Comparison of ENCODE assay signal across 12 cellular contexts in genomic region chr11:9210922-9211320, GRCh38. TPM values are rescaled to one million over a fixed set of nuclear protein-coding genes. Genes with fewer than 3 reads are reported as not detected.
DNase-seq lines count a peak whose midpoint lies in the region; ATAC-seq and TF ChIP-seq lines count a peak whose summit lies in the region.
"Had no signal": no experiment of that assay in that cellular context is flagged by ENCODE, and none has a peak within 500 bp of the region (broad histone marks: within the 10 kb centered on the region; RNA-seq: fewer than 3 reads in every experiment).

No MANE protein-coding gene starts in this region.

- no peaks in the 10 kb centered on the region for H3K9me3 ChIP-seq in MG63
- H3K9me3 ChIP-seq: tibial nerve had no signal

- ATAC-seq in activated CD4-positive, CD25-positive, alpha-beta regulatory T cell treated with anti-CD3 and anti-CD28 coated beads, Interleukin-2, amount 50 U/mL, for 24 hours: peak; percentile 22 to 44
- peak; percentile 54 for ATAC-seq in HG02610 (IDR thresholded peaks at IDR 0.05; ENCODE audit: unreplicated experiment)
- no peak for ATAC-seq in activated B cell treated with CpG ODN at 0.5 μM for 24 hours (ENCODE audit: low read depth)
- peak; percentile 41 to 45 for ATAC-seq in naive B cell (ENCODE audit: low read depth in 2 of 2)

- no peak overlapping the region for H3K4me3 Mint-ChIP-seq in activated B cell treated with CpG ODN at 0.5 μM for 24 hours
- H3K4me3 Mint-ChIP-seq in naive B cell: no peak overlapping the region
- H3K4me3 Mint-ChIP-seq: brain had no signal

- H3K36me3 Mint-ChIP-seq in activated B cell treated with CpG ODN at 0.5 μM for 24 hours (ENCODE audit: low read depth): no peaks in the 10 kb centered on the region
- no peaks in the 10 kb centered on the region for H3K36me3 Mint-ChIP-seq in naive B cell

- intact Hi-C loops in activated B cell treated with CpG ODN at 0.5 μM for 24 hours (cut with micrococcal nuclease): loop anchor here (5.0 kb wide), 1 partner anchor 51 kb away; no protein-coding TSS in a partner anchor

- no peaks in the 10 kb centered on the region for H3K27me3 Mint-ChIP-seq in activated B cell treated with CpG ODN at 0.5 μM for 24 hours
- no peaks in the 10 kb centered on the region for H3K27me3 Mint-ChIP-seq in naive B cell
- H3K27me3 Mint-ChIP-seq: brain had no signal

- no peaks in the 10 kb centered on the region; the same call in 1 of the 2 replicates for H3K36me3 ChIP-seq in MG63
- H3K36me3 ChIP-seq: tibial nerve, WERI-Rb-1 had no signal

- no peak for DNase-seq in activated CD4-positive, CD25-positive, alpha-beta regulatory T cell treated with anti-CD3 and anti-CD28 coated beads, Interleukin-2, amount 50 U/mL, for 72 hours
- DNase-seq in activated B cell treated with CpG ODN at 0.5 μM for 24 hours (no peak), naive B cell (no peak), occipital lobe (lab: John Stamatoyannopoulos, UW) (no peak), MG63 (no peak), NCI-H128 (lab: John Stamatoyannopoulos, UW; ENCODE audit: unreplicated experiment) (no peak)
- DNase-seq: NCI-H1048, WERI-Rb-1 had no signal

- no peaks in the 10 kb centered on the region for H3K27me3 ChIP-seq in MG63
- H3K27me3 ChIP-seq: tibial nerve had no signal

- CTCF ChIA-PET in activated B cell treated with CpG ODN at 0.5 μM for 24 hours (lab: Charles Lee): no interaction called here

- no peak overlapping the region for H3K4me3 ChIP-seq in MG63
- H3K4me3 ChIP-seq: tibial nerve had no signal

- no peaks in the 10 kb centered on the region for H3K9me3 Mint-ChIP-seq in activated B cell treated with CpG ODN at 0.5 μM for 24 hours
- H3K9me3 Mint-ChIP-seq in naive B cell: peaks cover 0 to 3% (median 0%) of the 10 kb centered on the region in 7 donors

- H3K27ac Mint-ChIP-seq in activated B cell treated with CpG ODN at 0.5 μM for 24 hours: peak overlapping the region; percentile 18
- peak overlapping the region in 1 of 6 donors; percentile 47 for H3K27ac Mint-ChIP-seq in naive B cell

- TF ChIP-seq CTCF in activated B cell treated with CpG ODN at 0.5 μM for 24 hours (IDR thresholded peaks at IDR 0.05): no peak

- POLR2A ChIA-PET in activated B cell treated with CpG ODN at 0.5 μM for 24 hours (lab: Charles Lee): no interaction called here

- peaks cover 51% of the 10 kb centered on the region for H3K4me1 Mint-ChIP-seq in activated B cell treated with CpG ODN at 0.5 μM for 24 hours
- H3K4me1 Mint-ChIP-seq in naive B cell: peaks cover 34 to 53% (median 51%) of the 10 kb centered on the region in 3 donors

RNA-seq across cellular contexts. Expression of gene DENND5A, which starts 54.2 kb away (rescaled TPM):
- total RNA-seq in activated B cell treated with CpG ODN at 0.5 μM for 24 hours (23.2 and 24.4 TPM in 2 replicates), occipital lobe (137 TPM)
- 10 to 100 TPM; 12.1 to 22.9 (median 17.3) TPM for polyA plus RNA-seq in naive B cell (ENCODE audit: low read depth in 6 of 6)
- total RNA-seq in MG63 (2014; rRNA removed; shearing (Covaris generic); ENCODE audit: low replicate concordance): 58.5 and 58.7 TPM in 2 replicates
